In genomic region chr9:128713411-128713780, GRCh38 we compare ENCODE assay signal across 1 cellular context.
TF ChIP-seq lines count a peak whose summit lies in the region.

No MANE protein-coding gene starts in this region.

TF ChIP-seq in K562, 482 proteins besides CTCF, POLR2A, EP300 and RAD21:
- TF ChIP-seq ZNF280B (CRISPR knock-in tag; IDR thresholded peaks at IDR 0.05) (no peak), ZBTB33 (CRISPR knock-in tag; IDR thresholded peaks at IDR 0.05) (0 out of 2 replicates have a peak, but pooled peaks have one; percentile 51), POLR2G (IDR thresholded peaks at IDR 0.05; ENCODE audit: low read depth, low read length) (0 out of 2 replicates have a peak, but pooled peaks have one; percentile 42), OTX1 (CRISPR knock-in tag; IDR thresholded peaks at IDR 0.05) (no peak), NFATC3 (IDR thresholded peaks at IDR 0.05) (no peak), NR3C1 (CRISPR knock-in tag; IDR thresholded peaks at IDR 0.05) (no peak), ETS1 (conservative IDR thresholded peaks at IDR 0.05; ENCODE audit: control insufficient read depth, low read depth, low read length) (no peak), MBD1 (CRISPR knock-in tag; IDR thresholded peaks at IDR 0.05) (no peak), HMG20A (CRISPR knock-in tag; conservative IDR thresholded peaks at IDR 0.05) (no peak), HES1 (IDR thresholded peaks at IDR 0.05; ENCODE audit: low read depth) (no peak), SNRNP70 (optimal IDR thresholded peaks at IDR 0.05; ENCODE audit: low read depth, low read length) (no peak)
